Comparison of ENCODE assay signal across 8 cellular contexts in the genomic region with DNA sequence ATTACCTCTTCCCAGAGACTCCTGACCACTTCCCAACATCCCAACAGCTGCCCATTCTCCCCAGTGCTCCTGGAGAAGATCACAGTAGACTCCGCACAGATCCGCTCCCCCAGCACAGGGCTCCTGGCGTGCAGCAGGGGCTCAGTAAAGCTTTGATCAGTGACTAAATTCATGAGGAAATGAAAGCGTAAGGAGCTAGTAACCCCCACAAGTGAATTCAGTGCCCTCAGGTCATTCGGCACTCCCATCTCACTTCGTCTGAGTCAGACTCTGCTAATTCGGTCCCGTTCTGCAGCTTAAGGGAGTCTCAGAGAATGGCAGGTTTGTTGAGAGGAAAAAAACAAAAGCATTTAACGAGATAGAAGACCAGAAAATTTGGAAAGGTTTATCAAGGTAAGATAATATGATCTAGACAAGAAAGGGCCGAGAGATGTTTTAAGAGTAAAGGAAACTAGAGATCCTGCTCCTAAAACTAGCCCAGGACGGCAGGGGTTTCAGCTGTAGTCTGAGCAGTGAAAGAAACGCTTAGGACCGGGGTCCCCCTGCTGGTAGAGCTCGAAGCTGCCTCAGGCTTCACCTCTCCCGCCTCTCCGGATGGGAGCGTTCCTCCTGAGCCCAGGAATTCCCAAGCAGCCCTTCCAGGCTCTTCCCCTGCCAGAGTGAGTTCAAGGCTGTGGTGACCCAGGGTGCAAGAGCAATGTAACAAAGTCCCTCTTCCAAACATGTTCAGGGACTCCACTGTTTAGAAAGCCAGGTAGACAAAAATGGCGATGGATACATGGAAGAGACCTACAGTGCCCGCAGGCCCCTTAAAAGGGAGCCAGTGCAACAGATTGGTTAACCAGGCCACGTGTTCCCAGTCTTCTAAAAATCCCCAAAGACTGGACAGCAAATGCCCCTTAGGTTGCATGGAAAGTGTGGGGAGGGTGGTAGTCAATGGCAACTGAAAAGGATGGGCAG.
DNase-seq lines count a peak whose midpoint lies in the region; ATAC-seq and TF ChIP-seq lines count a peak whose summit lies in the region.

No MANE protein-coding gene starts in this region.

- H3K9me3 ChIP-seq in Caco-2 = no peaks in the 10 kb centered on the region

- in situ Hi-C loops in astrocyte of the cerebellum (cut with HindIII; ENCODE audit: low sequenced_read_pairs) = no loop called here

- TF ChIP-seq CTCF in Caco-2 (IDR thresholded peaks at IDR 0.05; ENCODE audit: insufficient read depth in 1 of 2, low read depth in 1 of 2, low read length in 1 of 2, severe bottlenecking in 1 of 2, unreplicated experiment in 1 of 2) (peak; percentile 78 to 83), astrocyte of the cerebellum (IDR thresholded peaks at IDR 0.05; ENCODE audit: low read depth, low read length, missing control alignments) (peak; percentile 93), retinal pigment epithelial cell (conservative IDR thresholded peaks at IDR 0.05; ENCODE audit: low read depth, low read length) (peak; percentile 93)

- H3K27me3 Mint-ChIP-seq in Caco-2 (ENCODE audit: insufficient read depth, unreplicated experiment) = peaks cover 5% of the 10 kb centered on the region

- H3K9me3 Mint-ChIP-seq in Caco-2 (ENCODE audit: unreplicated experiment) = no peaks in the 10 kb centered on the region

- ATAC-seq in GM18870 (IDR thresholded peaks at IDR 0.05; ENCODE audit: unreplicated experiment) (peak; percentile 79), HG03108 (IDR thresholded peaks at IDR 0.05; ENCODE audit: unreplicated experiment) (peak; percentile 61)

- CTCF ChIA-PET in Caco-2 (lab: Charles Lee) = interaction anchor here (0.7 to 1.6 kb wide), 4 partner anchors 95 to 581 kb away, joined by 4 to 28 read pairs (median 5); no protein-coding TSS in a partner anchor

- intact Hi-C loops in Caco-2 (cut with micrococcal nuclease; ENCODE audit: unreplicated experiment) = loop anchor here (1.0 to 5.0 kb wide), 3 partner anchors 156 to 905 kb away; no protein-coding TSS in a partner anchor

- POLR2A ChIA-PET in Caco-2 (lab: Charles Lee) = no interaction called here

- no peak overlapping the region for H3K4me3 Mint-ChIP-seq in Caco-2 (ENCODE audit: unreplicated experiment)

- no peak overlapping the region for H3K4me3 ChIP-seq in Caco-2 (ENCODE audit: low read depth, low read length)
- H3K4me3 ChIP-seq in astrocyte of the cerebellum (ENCODE audit: low read depth, low read length) = peak overlapping the region; percentile 30
- H3K4me3 ChIP-seq in retinal pigment epithelial cell (ENCODE audit: low read length) = peak overlapping the region; percentile 43

- BruUV-seq in Caco-2 (replicated peaks; lab: Mats Ljungman, UMichigan) = no TSS peak

- no peaks in the 10 kb centered on the region for H3K27me3 ChIP-seq in Caco-2 (replicated peaks; ENCODE audit: control insufficient read depth, insufficient read depth, low read length)

- DNase-seq in Caco-2 = peak; percentile 61 to 74
- DNase-seq in NCI-H510A (lab: John Stamatoyannopoulos, UW) = peak; percentile 31
- DNase-seq in astrocyte of the cerebellum (ENCODE audit: low read depth) = peak; percentile 65
- peak; percentile 73 to 82 for DNase-seq in hippocampal formation (lab: John Stamatoyannopoulos, UW)
- peak; percentile 36 for DNase-seq in retinal pigment epithelial cell (ENCODE audit: low read depth)
- no peak for DNase-seq in cortex of kidney (lab: John Stamatoyannopoulos, UW)

- no peak overlapping the region for H3K27ac Mint-ChIP-seq in Caco-2 (ENCODE audit: unreplicated experiment)

- no peaks in the 10 kb centered on the region for H3K36me3 ChIP-seq in Caco-2 (ENCODE audit: control insufficient read depth, insufficient read depth, low read length)

- H3K4me1 Mint-ChIP-seq in Caco-2 (ENCODE audit: low read depth, unreplicated experiment) = no peaks in the 10 kb centered on the region

- no peaks in the 10 kb centered on the region for H3K36me3 Mint-ChIP-seq in Caco-2 (ENCODE audit: insufficient read depth, unreplicated experiment)

- H3K4me1 ChIP-seq in Caco-2 = no peaks in the 10 kb centered on the region
